In genomic region chr3:190073264-190073663, GRCh38 we compare ENCODE assay signal across 10 cellular contexts. TPM values are rescaled to one million over a fixed set of nuclear protein-coding genes. Genes with fewer than 3 reads are reported as not detected.
DNase-seq lines count a peak whose midpoint lies in the region; ATAC-seq and TF ChIP-seq lines count a peak whose summit lies in the region.
"Had no signal": no experiment of that assay in that cellular context is flagged by ENCODE, and none has a peak within 500 bp of the region (broad histone marks: within the 10 kb centered on the region; RNA-seq: fewer than 3 reads in every experiment).

No MANE protein-coding gene starts in this region.

- peaks cover 15% of the 10 kb centered on the region for H3K9me1 ChIP-seq in IMR-90 (ENCODE audit: insufficient read depth, low read length)

- peak overlapping the region; percentile 81 for H2BK120ac ChIP-seq in IMR-90 (ENCODE audit: low read depth, low read length)

- intact Hi-C loops in IMR-90 (cut with micrococcal nuclease) (no loop called here), colonic mucosa (cut with DNase I) (no loop called here)

- TF ChIP-seq CTCF in IMR-90 (conservative IDR thresholded peaks at IDR 0.05; ENCODE audit: low read depth, low read length) (no peak), colonic mucosa (IDR thresholded peaks at IDR 0.05) (no peak)

- peak overlapping the region; percentile 84 for H2BK20ac ChIP-seq in IMR-90 (ENCODE audit: low read depth, low read length)

- H3K56ac ChIP-seq in IMR-90 (ENCODE audit: extremely low read depth, insufficient read depth, low read length): no peak overlapping the region

- peak overlapping the region; percentile 54 for H4K5ac ChIP-seq in IMR-90 (ENCODE audit: low read depth, low read length)

- peak overlapping the region; percentile 48; the same call in 1 of the 2 replicates for H3K18ac ChIP-seq in IMR-90 (ENCODE audit: low read depth, low read length)

- in situ Hi-C loops in IMR-90 (cut with MboI; ENCODE audit: low sequenced_read_pairs): no loop called here

- TF ChIP-seq RAD21 in IMR-90 (IDR thresholded peaks at IDR 0.05; ENCODE audit: low read length): no peak

- H2BK15ac ChIP-seq in IMR-90 (ENCODE audit: low read depth, low read length): peak overlapping the region; percentile 50; the same call in 1 of the 3 replicates

- H3K23ac ChIP-seq in IMR-90 (ENCODE audit: low read depth, low read length): peak overlapping the region; percentile 79; the same call in 1 of the 2 replicates

- peak overlapping the region; percentile 12 to 84; a peak in 3 of 4 replicates for H4K8ac ChIP-seq in IMR-90 (ENCODE audit: low read depth in 2 of 2, low read length in 2 of 2)

- no peaks in the 10 kb centered on the region for H3K27me3 ChIP-seq in IMR-90 (ENCODE audit: control insufficient read depth, insufficient read depth, low read length)
- H3K27me3 ChIP-seq in colonic mucosa: no peaks in the 10 kb centered on the region
- H3K27me3 ChIP-seq in skeletal muscle satellite cell (ENCODE audit: control insufficient read depth, insufficient read depth, low read length): no peaks in the 10 kb centered on the region

- H2AFZ ChIP-seq in IMR-90 (replicated peaks; ENCODE audit: low read length, poor library complexity): peak overlapping the region; percentile 38

- H3K4ac ChIP-seq in IMR-90 (ENCODE audit: low read depth, low read length): peak overlapping the region; percentile 73

- H3K4me2 ChIP-seq in IMR-90 (ENCODE audit: low read depth, low read length) (peak overlapping the region; percentile 48), skeletal muscle satellite cell (ENCODE audit: low read length) (no peak overlapping the region)

- H4K20me1 ChIP-seq in IMR-90 (ENCODE audit: insufficient read depth, low read length): no peaks in the 10 kb centered on the region; the same call in 1 of the 2 replicates

- DNase-seq in NCI-H1436 (lab: John Stamatoyannopoulos, UW) (peak; percentile 1), NCI-H1436 treated with DMSO at 0.1 percent for 48 hours (lab: John Stamatoyannopoulos, UW) (no peak), IMR-90 (peak; percentile 39), colonic mucosa (no peak), activated T-cell treated with anti-CD3 and anti-CD28 coated beads for 4 hours (no peak), NCI-H82 (lab: John Stamatoyannopoulos, UW) (no peak)
- DNase-seq: amniotic stem cell, NCI-H2227 treated with DMSO at 0.1 percent for 48 hours had no signal

- no peaks in the 10 kb centered on the region; the same call in 1 of the 2 replicates for H3K36me3 ChIP-seq in IMR-90 (ENCODE audit: control insufficient read depth, insufficient read depth, low read length)
- H3K36me3 ChIP-seq in colonic mucosa: no peaks in the 10 kb centered on the region
- no peaks in the 10 kb centered on the region for H3K36me3 ChIP-seq in skeletal muscle satellite cell (ENCODE audit: insufficient read depth, low read length)

- dilution Hi-C loops in IMR-90 (cut with HindIII; ENCODE audit: low sequenced_read_pairs, unreplicated experiment): no loop called here

- H2AK5ac ChIP-seq in IMR-90 (ENCODE audit: low read depth, low read length): peak overlapping the region; percentile 86

- no CpG with 5 or more reads among the region's 4 CpGs for WGBS in IMR-90 (ENCODE audit: extremely low coverage in 2 of 2, insufficient read length in 1 of 2), 2 experiments

- no peak for TF ChIP-seq POLR2A in IMR-90 (IDR thresholded peaks at IDR 0.05; ENCODE audit: low read depth, low read length)

- ATAC-seq in IMR-90 (ENCODE audit: low read depth): 0 out of 2 replicates have a peak, but pooled peaks have one; percentile 13
- no peak for ATAC-seq in GM21528 (IDR thresholded peaks at IDR 0.05; ENCODE audit: low FRiP score, unreplicated experiment)

- H4K91ac ChIP-seq in IMR-90 (ENCODE audit: insufficient read depth, low read depth, low read length): peak overlapping the region; percentile 80

- H3K14ac ChIP-seq in IMR-90 (replicated peaks; ENCODE audit: low read depth, low read length): peak overlapping the region; percentile 19

- H3K9me3 ChIP-seq in IMR-90 (ENCODE audit: control insufficient read depth, insufficient read depth, low read length) (no peaks in the 10 kb centered on the region), colonic mucosa (no peaks in the 10 kb centered on the region), skeletal muscle satellite cell (replicated peaks; ENCODE audit: low read length) (no peaks in the 10 kb centered on the region)

- H2AK9ac ChIP-seq in IMR-90 (replicated peaks; ENCODE audit: low read depth, low read length, poor library complexity): no peak overlapping the region

- H3K4me1 ChIP-seq in IMR-90 (ENCODE audit: control insufficient read depth, insufficient read depth, low read length) (peaks cover 17% of the 10 kb centered on the region), colonic mucosa (no peaks in the 10 kb centered on the region), skeletal muscle satellite cell (ENCODE audit: control insufficient read depth, insufficient read depth, low read length) (peaks cover 38% of the 10 kb centered on the region)

- H2BK5ac ChIP-seq in IMR-90 (ENCODE audit: low read depth, low read length, poor library complexity, severe bottlenecking): peak overlapping the region; percentile 61

- H3K27ac ChIP-seq in IMR-90 (ENCODE audit: insufficient read depth, low read length) (peak overlapping the region; percentile 60; the same call in 1 of the 2 replicates), colonic mucosa (peak overlapping the region; percentile 24)

- POLR2A ChIA-PET in IMR-90 (lab: Charles Lee; ENCODE audit: unreplicated experiment): no interaction called here

- H3K79me1 ChIP-seq in IMR-90 (ENCODE audit: low read depth in 1 of 2, low read length in 2 of 2): peaks cover 30 to 49% of the 10 kb centered on the region in 2 experiments; a peak in 3 of 4 replicates

- no peak overlapping the region for H3K9ac ChIP-seq in IMR-90 (ENCODE audit: low read depth, low read length)
- H3K9ac ChIP-seq in colonic mucosa (ENCODE audit: low read depth in 2 of 2, low read length in 2 of 2): no peak overlapping the region
- peak overlapping the region; percentile 7 for H3K9ac ChIP-seq in skeletal muscle satellite cell (ENCODE audit: low read depth, low read length)

- BruUV-seq in IMR-90 (replicated peaks; lab: Mats Ljungman, UMichigan): no TSS peak

- CTCF ChIA-PET in IMR-90 (lab: Yijun Ruan, JAX): no interaction called here

- no peak overlapping the region for H3K4me3 ChIP-seq in IMR-90 (ENCODE audit: insufficient read depth, low read depth, low read length)
- H3K4me3 ChIP-seq in colonic mucosa: no peak overlapping the region
- no peak overlapping the region for H3K4me3 ChIP-seq in skeletal muscle satellite cell (ENCODE audit: low read length)

TF ChIP-seq in IMR-90, 13 proteins besides CTCF, POLR2A, EP300 and RAD21:
- TF ChIP-seq RFX5 (IDR thresholded peaks at IDR 0.05; ENCODE audit: low read depth, low read length) (no peak), CEBPB (IDR thresholded peaks at IDR 0.05; ENCODE audit: low read depth, low read length) (no peak), ELK1 (IDR thresholded peaks at IDR 0.05; ENCODE audit: borderline replicate concordance, low read depth, low read length) (no peak), USF2 (IDR thresholded peaks at IDR 0.05; ENCODE audit: low read depth, low read length) (no peak), MAZ (IDR thresholded peaks at IDR 0.05; ENCODE audit: borderline replicate concordance, low read depth, low read length) (no peak), FOS (IDR thresholded peaks at IDR 0.05; ENCODE audit: low read depth, low read length) (no peak), SMC3 (IDR thresholded peaks at IDR 0.05; ENCODE audit: low read depth, low read length) (no peak), RCOR1 (IDR thresholded peaks at IDR 0.05; ENCODE audit: insufficient replicate concordance, low read length) (no peak), CHD1 (IDR thresholded peaks at IDR 0.05; ENCODE audit: low read depth, low read length) (no peak), MXI1 (IDR thresholded peaks at IDR 0.05; ENCODE audit: borderline replicate concordance, low read depth, low read length) (no peak), NFE2L2 (IDR thresholded peaks at IDR 0.05; ENCODE audit: low read depth, low read length) (no peak), BHLHE40 (IDR thresholded peaks at IDR 0.05; ENCODE audit: low read depth, low read length) (no peak), MAFK (IDR thresholded peaks at IDR 0.05; ENCODE audit: low read depth, low read length) (no peak)
TF ChIP-seq in IMR-90: peak in this region for 0.

RNA-seq across cellular contexts. Expression of gene P3H2, which starts 47.4 kb away (rescaled TPM):
- total RNA-seq in IMR-90 (2012; rRNA removed) (54.7 and 74.4 TPM in 2 replicates), colonic mucosa (10 to 100 TPM; 14.6 to 22.2 TPM)
- 54.9 and 64.3 TPM in 2 replicates for polyA plus RNA-seq in IMR-90 (2012; rRNA removed)
- 23.4 and 32.0 TPM in 2 replicates for polyA plus RNA-seq in IMR-90 (2012; cell fraction: cytosol; rRNA removed)
- 20.0 and 59.7 TPM in 2 replicates for polyA plus RNA-seq in IMR-90 (2012; cell fraction: nucleus; rRNA removed; ENCODE audit: low replicate concordance)
- total RNA-seq in skeletal muscle satellite cell (2012; rRNA removed): 7.4 and 27.1 TPM in 2 replicates

Comparison
In these comparisons a context has a peak if more than half of its experiments do, and no peak if none do; other contexts are left out.
1. DNase-seq: peak in NCI-H1436 (single experiment) and IMR-90 (single experiment); none in NCI-H1436 treated with DMSO at 0.1 percent for 48 hours (single experiment), colonic mucosa (single experiment), activated T-cell treated with anti-CD3 and anti-CD28 coated beads for 4 hours (single experiment) and NCI-H82 (single experiment).